8 cellular contexts compared by ENCODE assay signal in genomic region chr7:43758861-43759683, GRCh38. TPM values are rescaled to one million over a fixed set of nuclear protein-coding genes. Genes with fewer than 3 reads are reported as not detected.
A peak's percentile ranks its signal among the peaks of the same experiment; 100 is the strongest.
DNase-seq lines count a peak whose midpoint lies in the region; ATAC-seq and TF ChIP-seq lines count a peak whose summit lies in the region.

No MANE protein-coding gene starts in this region.

- intact Hi-C loops in A673 (cut with micrococcal nuclease; ENCODE audit: unreplicated experiment) (no loop called here), OCI-LY7 (cut with micrococcal nuclease; ENCODE audit: unreplicated experiment) (no loop called here), uterus (cut with DNase I; ENCODE audit: low total_unique reads) (no loop called here)

- H4K20me1 ChIP-seq in OCI-LY7 (ENCODE audit: insufficient read depth, low read length) = no peaks in the 10 kb centered on the region

- H3K79me2 ChIP-seq in OCI-LY7 (ENCODE audit: insufficient read depth, low read depth, low read length) = no peaks in the 10 kb centered on the region

- no peaks in the 10 kb centered on the region for H3K36me3 ChIP-seq in A673 (ENCODE audit: insufficient read depth, low read length, poor library complexity, severe bottlenecking)
- no peaks in the 10 kb centered on the region for H3K36me3 ChIP-seq in OCI-LY7 (ENCODE audit: insufficient read depth, low read length)
- no peaks in the 10 kb centered on the region for H3K36me3 ChIP-seq in neuronal stem cell (replicated peaks in 1 of 2; ENCODE audit: control insufficient read depth in 2 of 2, insufficient read depth in 2 of 2, low read length in 2 of 2)
- H3K36me3 ChIP-seq in uterus = no peaks in the 10 kb centered on the region

- no peak overlapping the region for H4K8ac ChIP-seq in neuronal stem cell (ENCODE audit: low read depth, low read length)

- no peaks in the 10 kb centered on the region for H3K27me3 ChIP-seq in A673 (replicated peaks; ENCODE audit: insufficient read depth, low read depth, low read length, poor library complexity)
- H3K27me3 ChIP-seq in foreskin keratinocyte = no peaks in the 10 kb centered on the region
- H3K27me3 ChIP-seq in neuronal stem cell (ENCODE audit: control insufficient read depth in 3 of 3, insufficient read depth in 3 of 3, low read depth in 1 of 3, low read length in 3 of 3) = peaks cover 0 to 40% (median 11%) of the 10 kb centered on the region in 3 experiments
- no peaks in the 10 kb centered on the region for H3K27me3 ChIP-seq in uterus

- TF ChIP-seq CTCF in A673 (conservative IDR thresholded peaks at IDR 0.05; ENCODE audit: low read depth, low read length) = no peak
- TF ChIP-seq CTCF in OCI-LY7 (conservative IDR thresholded peaks at IDR 0.05; ENCODE audit: low read length) = no peak
- no peak for TF ChIP-seq CTCF in foreskin keratinocyte (conservative IDR thresholded peaks at IDR 0.05)
- no peak for TF ChIP-seq CTCF in uterus (IDR thresholded peaks at IDR 0.05)

- H2AK5ac ChIP-seq in neuronal stem cell (ENCODE audit: low read depth, low read length) = no peak overlapping the region

- no peaks in the 10 kb centered on the region for H3K9me3 ChIP-seq in A673 (ENCODE audit: low read depth, low read length, poor library complexity, severe bottlenecking)
- H3K9me3 ChIP-seq in OCI-LY7 (ENCODE audit: low read length) = no peaks in the 10 kb centered on the region
- H3K9me3 ChIP-seq in neuronal stem cell (replicated peaks in 1 of 2; ENCODE audit: control insufficient read depth in 2 of 2, insufficient read depth in 1 of 2, low read depth in 1 of 2, low read length in 2 of 2) = no peaks in the 10 kb centered on the region
- H3K9me3 ChIP-seq in uterus = no peaks in the 10 kb centered on the region

- peak; percentile 57 for ATAC-seq in HG02852 (IDR thresholded peaks at IDR 0.05; ENCODE audit: unreplicated experiment)
- peak; percentile 59 for ATAC-seq in foreskin keratinocyte

- BruUV-seq in A673 (replicated peaks; lab: Mats Ljungman, UMichigan) (no TSS peak), OCI-LY7 (replicated peaks; lab: Mats Ljungman, UMichigan) (no TSS peak)

- H3K18ac ChIP-seq in neuronal stem cell (ENCODE audit: low read length) = peak overlapping the region; percentile 98

- no peaks in the 10 kb centered on the region for H3K9me2 ChIP-seq in OCI-LY7 (ENCODE audit: insufficient read depth, low read length)

- H2AFZ ChIP-seq in OCI-LY7 (ENCODE audit: low read length) = peak overlapping the region; percentile 27; the same call in 1 of the 2 replicates
- peak overlapping the region; percentile 99 for H2AFZ ChIP-seq in neuronal stem cell (ENCODE audit: low read length)

- CTCF ChIA-PET in A673 (lab: Charles Lee) (no interaction called here), OCI-LY7 (lab: Charles Lee; ENCODE audit: unreplicated experiment) (no interaction called here)

- no peak overlapping the region for H2BK120ac ChIP-seq in neuronal stem cell (ENCODE audit: low read depth, low read length)

- peak overlapping the region; percentile 55 for H3K9ac ChIP-seq in neuronal stem cell (ENCODE audit: low read depth, low read length, poor library complexity)

- DNase-seq in A673 (ENCODE audit: low spot score) (peak; percentile 54), OCI-LY7 (ENCODE audit: low spot score) (peak; percentile 9), foreskin keratinocyte (no peak), neuronal stem cell (ENCODE audit: low spot score) (peak; percentile 29), uterus (peak; percentile 31 to 49)
- peak; percentile 26 for DNase-seq in activated effector memory CD4-positive, alpha-beta T cell treated with Interleukin-2 at 50 U/mL for 16 hours

- H3K27ac ChIP-seq in A673 (ENCODE audit: low read depth, low read length, poor library complexity, severe bottlenecking) (peak overlapping the region; percentile 69), OCI-LY7 (ENCODE audit: low read depth, low read length, poor library complexity, severe bottlenecking) (no peak overlapping the region), foreskin keratinocyte (peak overlapping the region; percentile 57), neuronal stem cell (replicated peaks; ENCODE audit: low read length) (no peak overlapping the region), uterus (peak overlapping the region; percentile 81 to 82)

- no peak overlapping the region for H2BK5ac ChIP-seq in neuronal stem cell (ENCODE audit: low read length)

- H3K79me1 ChIP-seq in neuronal stem cell (ENCODE audit: low read depth, low read length) = no peaks in the 10 kb centered on the region

- no peak overlapping the region for H4K91ac ChIP-seq in neuronal stem cell (ENCODE audit: low read depth, low read length, poor library complexity)

- H3K4me3 ChIP-seq in A673 (ENCODE audit: low read depth, low read length, poor library complexity, severe bottlenecking) = peak overlapping the region; percentile 69
- H3K4me3 ChIP-seq in OCI-LY7 (ENCODE audit: low read depth, low read length, poor library complexity, severe bottlenecking) = peak overlapping the region; percentile 61
- H3K4me3 ChIP-seq in neuronal stem cell (ENCODE audit: low read length in 2 of 2) = peak overlapping the region; percentile 54 to 89
- H3K4me3 ChIP-seq in uterus = peak overlapping the region; percentile 55 to 59

- H3K4me2 ChIP-seq in OCI-LY7 (ENCODE audit: low read length) (peak overlapping the region; percentile 69), neuronal stem cell (ENCODE audit: insufficient read depth, low read length, poor library complexity, severe bottlenecking) (peak overlapping the region; percentile 92)

- H3K4ac ChIP-seq in neuronal stem cell (ENCODE audit: low read length) = no peak overlapping the region

- H2BK12ac ChIP-seq in neuronal stem cell (ENCODE audit: low read length) = no peak overlapping the region

- H2BK15ac ChIP-seq in neuronal stem cell (ENCODE audit: low read length) = no peak overlapping the region

- H3K23ac ChIP-seq in neuronal stem cell (ENCODE audit: low read depth, low read length, poor library complexity) = no peak overlapping the region

- no CpG with 5 or more reads among the region's 51 CpGs for WGBS in neuronal stem cell (ENCODE audit: extremely low coverage in 2 of 2, insufficient read length in 2 of 2, insufficient replicate concordance in 1 of 2), 2 donors

- H3K14ac ChIP-seq in neuronal stem cell (ENCODE audit: low read length) = no peak overlapping the region

- H3K4me1 ChIP-seq in A673 (ENCODE audit: insufficient read depth, low read length, poor library complexity, severe bottlenecking) (peaks cover 3% of the 10 kb centered on the region), OCI-LY7 (ENCODE audit: insufficient read depth, low read length, poor library complexity, severe bottlenecking) (peaks cover 3% of the 10 kb centered on the region), foreskin keratinocyte (peaks cover 10% of the 10 kb centered on the region), neuronal stem cell (ENCODE audit: control insufficient read depth in 2 of 2, insufficient read depth in 1 of 2, low read depth in 1 of 2, low read length in 2 of 2) (peaks cover 2 to 7% of the 10 kb centered on the region in 2 donors), uterus (no peaks in the 10 kb centered on the region)

- TF ChIP-seq POLR2A in GM15510 (IDR thresholded peaks at IDR 0.05; ENCODE audit: borderline replicate concordance, extremely low read depth, insufficient read length) (peak; percentile 5), uterus (IDR thresholded peaks at IDR 0.05) (no peak)

- POLR2A ChIA-PET in A673 (lab: Charles Lee; ENCODE audit: low non-redundant PET) (no interaction called here), OCI-LY7 (lab: Charles Lee) (interaction anchor here (1.6 kb wide), 1 partner anchor 25 kb away, joined by 4 read pairs; no protein-coding TSS in a partner anchor)

RNA-seq across cellular contexts. Expression of gene BLVRA, which starts 0.6 kb away (rescaled TPM):
- total RNA-seq in A673 (2021) (20.6 and 27.4 TPM in 2 replicates), OCI-LY7 (2022) (0.70 and 0.91 TPM in 2 replicates), foreskin keratinocyte (51.0 and 57.7 TPM in 2 replicates), uterus (10 to 100 TPM; 20.4 to 93.0 (median 56.5) TPM)
- not detected in 2 replicates for total RNA-seq in OCI-LY7 (2014; rRNA removed; shearing (Covaris generic))
- polyA plus RNA-seq in foreskin keratinocyte = 73.0 and 78.1 TPM in 2 replicates
- 33.7 TPM for polyA plus RNA-seq in neuronal stem cell (2013, experiment 1 of 2)
- 34.5 TPM for polyA plus RNA-seq in neuronal stem cell (2013, experiment 2 of 2)

RNA-seq across cellular contexts. Expression of gene COA1, which starts 29.7 kb away (rescaled TPM):
- total RNA-seq in A673 (2021) (105 and 115 TPM in 2 replicates), OCI-LY7 (2022) (63.9 and 77.5 TPM in 2 replicates), foreskin keratinocyte (55.8 and 62.8 TPM in 2 replicates), uterus (10 to 100 TPM; 30.0 to 83.6 (median 76.6) TPM)
- total RNA-seq in OCI-LY7 (2014; rRNA removed; shearing (Covaris generic)) = 96.0 and 96.9 TPM in 2 replicates
- polyA plus RNA-seq in foreskin keratinocyte = 67.9 and 83.1 TPM in 2 replicates
- polyA plus RNA-seq in neuronal stem cell (2013, experiment 1 of 2) = 218 TPM
- 216 TPM for polyA plus RNA-seq in neuronal stem cell (2013, experiment 2 of 2)

Comparison
In these comparisons a context has a peak if more than half of its experiments do, and no peak if none do; other contexts are left out.
1. DNase-seq: peak in A673 (single experiment), OCI-LY7 (single experiment), activated effector memory CD4-positive, alpha-beta T cell treated with Interleukin-2 at 50 U/mL for 16 hours (single experiment), neuronal stem cell (single experiment) and uterus (2 of 2); none in foreskin keratinocyte (0 of 2).
2. H3K27ac ChIP-seq: peak in A673 (single experiment), foreskin keratinocyte (single experiment) and uterus (2 of 2); none in OCI-LY7 (single experiment) and neuronal stem cell (single experiment).
3. RNA of gene BLVRA, which starts 0.6 kb away (total RNA-seq): 20.4 to 93.0 TPM in uterus, 51.0 to 57.7 TPM in foreskin keratinocyte and 20.6 to 27.4 TPM in A673; 0.70 to 0.91 TPM in OCI-LY7; every median in the first group is over 10 times any median in the second.
4. Peak in every context shown above with its lines, with median percentiles within 50 percentile points of each other: H3K4me3 ChIP-seq.